In the genomic region with DNA sequence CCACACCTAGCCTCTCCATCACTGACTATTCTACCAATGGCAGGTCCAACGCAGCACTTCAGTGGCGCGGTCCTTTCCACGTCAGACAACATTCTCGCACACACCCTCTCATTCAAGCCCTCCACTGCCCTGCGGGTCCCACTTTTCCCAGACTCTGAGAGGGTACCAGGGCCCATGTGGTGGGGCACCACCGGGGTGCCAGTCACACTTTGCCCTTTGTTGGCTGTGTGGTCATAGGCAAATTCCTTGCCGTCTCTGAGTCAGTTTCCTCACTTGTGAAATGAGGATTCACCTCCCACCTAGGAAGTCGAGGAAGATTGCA, we compare ENCODE assay signal across 8 cellular contexts. TPM values are rescaled to one million over a fixed set of nuclear protein-coding genes. Genes with fewer than 3 reads are reported as not detected.
DNase-seq lines count a peak whose midpoint lies in the region; ATAC-seq and TF ChIP-seq lines count a peak whose summit lies in the region.

No MANE protein-coding gene starts in this region.

- peaks cover 3% of the 10 kb centered on the region for H3K27me3 Mint-ChIP-seq in activated CD4-positive, alpha-beta T cell treated with anti-CD3 and anti-CD28 coated beads for 36 hours
- peaks cover 8% of the 10 kb centered on the region for H3K27me3 Mint-ChIP-seq in activated T-helper 2 cell treated with anti-CD3 and anti-CD28 coated beads, Interferon-gamma antibody, Interleukin-2, Interleukin-4, amounts not matched to agents 10 μg/mL and 5 μg/mL and 100 μg/mL, durations not matched to agents 14 hours and 24 hours and 36 hours (ENCODE audit: low read depth)

- H4K20me1 ChIP-seq in hepatocyte (ENCODE audit: insufficient read depth, poor library complexity, severe bottlenecking): no peaks in the 10 kb centered on the region

- H3K4me1 ChIP-seq in hepatocyte (ENCODE audit: insufficient read depth) (peaks cover 57% of the 10 kb centered on the region), stomach smooth muscle (ENCODE audit: control insufficient read depth, insufficient read depth, low read length) (peaks cover 60% of the 10 kb centered on the region)

- POLR2A ChIA-PET in activated CD4-positive, alpha-beta T cell treated with anti-CD3 and anti-CD28 coated beads for 36 hours (lab: Charles Lee): no interaction called here

- H3K27ac Mint-ChIP-seq in activated CD4-positive, alpha-beta T cell treated with anti-CD3 and anti-CD28 coated beads for 36 hours: no peak overlapping the region
- H3K27ac Mint-ChIP-seq in activated T-helper 2 cell treated with anti-CD3 and anti-CD28 coated beads, Interferon-gamma antibody, Interleukin-2, Interleukin-4, amounts not matched to agents 10 μg/mL and 5 μg/mL and 100 μg/mL, durations not matched to agents 14 hours and 24 hours and 36 hours: no peak overlapping the region

- H3K36me3 ChIP-seq in hepatocyte (replicated peaks; ENCODE audit: insufficient read depth, low read depth) (no peaks in the 10 kb centered on the region), stomach smooth muscle (ENCODE audit: control insufficient read depth in 2 of 2, insufficient read depth in 2 of 2, low read length in 2 of 2) (no peaks in the 10 kb centered on the region)

- no peak for DNase-seq in activated CD4-positive, alpha-beta T cell treated with anti-CD3 and anti-CD28 coated beads for 36 hours
- no peak for DNase-seq in activated CD4-positive, alpha-beta T cell treated with anti-CD3 and anti-CD28 coated beads, Interleukin-2, amount 50 U/mL, for 48 hours
- no peak for DNase-seq in activated T-helper 2 cell treated with anti-CD3 and anti-CD28 coated beads, Interferon-gamma antibody, Interleukin-2, Interleukin-4, amounts not matched to agents 10 μg/mL and 5 μg/mL and 100 μg/mL, durations not matched to agents 14 hours and 24 hours and 36 hours (ENCODE audit: low spot score)
- no peak for DNase-seq in hepatocyte (ENCODE audit: low spot score)
- no peak for DNase-seq in NCI-H2227 (lab: John Stamatoyannopoulos, UW; ENCODE audit: unreplicated experiment)

- H3K4me1 Mint-ChIP-seq in activated CD4-positive, alpha-beta T cell treated with anti-CD3 and anti-CD28 coated beads for 36 hours: peaks cover 6% of the 10 kb centered on the region
- peaks cover 8% of the 10 kb centered on the region for H3K4me1 Mint-ChIP-seq in activated T-helper 2 cell treated with anti-CD3 and anti-CD28 coated beads, Interferon-gamma antibody, Interleukin-2, Interleukin-4, amounts not matched to agents 10 μg/mL and 5 μg/mL and 100 μg/mL, durations not matched to agents 14 hours and 24 hours and 36 hours (ENCODE audit: low read depth)

- peak overlapping the region; percentile 96 for H3K4me3 ChIP-seq in hepatocyte
- peak overlapping the region; percentile 40 to 85 for H3K4me3 ChIP-seq in stomach smooth muscle (ENCODE audit: low read length in 2 of 2)

- peaks cover 46% of the 10 kb centered on the region for H3K79me2 ChIP-seq in hepatocyte

- H3K4me2 ChIP-seq in hepatocyte: peak overlapping the region; percentile 100

- H3K36me3 Mint-ChIP-seq in activated CD4-positive, alpha-beta T cell treated with anti-CD3 and anti-CD28 coated beads for 36 hours (ENCODE audit: low read depth): no peaks in the 10 kb centered on the region
- H3K36me3 Mint-ChIP-seq in activated T-helper 2 cell treated with anti-CD3 and anti-CD28 coated beads, Interferon-gamma antibody, Interleukin-2, Interleukin-4, amounts not matched to agents 10 μg/mL and 5 μg/mL and 100 μg/mL, durations not matched to agents 14 hours and 24 hours and 36 hours (ENCODE audit: low read depth): no peaks in the 10 kb centered on the region

- H3K27me3 ChIP-seq in hepatocyte (no peaks in the 10 kb centered on the region), stomach smooth muscle (ENCODE audit: control insufficient read depth in 1 of 2, insufficient read depth in 2 of 2, low read length in 2 of 2) (no peaks in the 10 kb centered on the region)

- CTCF ChIA-PET in activated CD4-positive, alpha-beta T cell treated with anti-CD3 and anti-CD28 coated beads for 36 hours (lab: Charles Lee): interaction anchor here (0.5 to 7.0 kb wide), 6 partner anchors 17 to 288 kb away, joined by 3 to 222 read pairs (median 3); a partner anchor contains a TSS

- H3K9ac ChIP-seq in stomach smooth muscle (ENCODE audit: low read length in 2 of 2): peak overlapping the region in 1 of 2 donors; percentile 68

- no peak for ATAC-seq in activated CD4-positive, alpha-beta T cell treated with anti-CD3 and anti-CD28 coated beads for 36 hours
- ATAC-seq in HG03565 (IDR thresholded peaks at IDR 0.05; ENCODE audit: unreplicated experiment): no peak
- ATAC-seq in GM21723 (IDR thresholded peaks at IDR 0.05; ENCODE audit: unreplicated experiment): no peak

- no peaks in the 10 kb centered on the region for H3K9me3 Mint-ChIP-seq in activated CD4-positive, alpha-beta T cell treated with anti-CD3 and anti-CD28 coated beads for 36 hours (ENCODE audit: low read depth)
- no peaks in the 10 kb centered on the region for H3K9me3 Mint-ChIP-seq in activated T-helper 2 cell treated with anti-CD3 and anti-CD28 coated beads, Interferon-gamma antibody, Interleukin-2, Interleukin-4, amounts not matched to agents 10 μg/mL and 5 μg/mL and 100 μg/mL, durations not matched to agents 14 hours and 24 hours and 36 hours

- peak overlapping the region; percentile 44 for H3K4me3 Mint-ChIP-seq in activated CD4-positive, alpha-beta T cell treated with anti-CD3 and anti-CD28 coated beads for 36 hours
- H3K4me3 Mint-ChIP-seq in activated T-helper 2 cell treated with anti-CD3 and anti-CD28 coated beads, Interferon-gamma antibody, Interleukin-2, Interleukin-4, amounts not matched to agents 10 μg/mL and 5 μg/mL and 100 μg/mL, durations not matched to agents 14 hours and 24 hours and 36 hours (ENCODE audit: low read depth): peak overlapping the region; percentile 15

- H3K9me3 ChIP-seq in hepatocyte (ENCODE audit: low read depth) (no peaks in the 10 kb centered on the region), stomach smooth muscle (ENCODE audit: control insufficient read depth in 2 of 2, low read length in 2 of 2) (no peaks in the 10 kb centered on the region)

- no peak for TF ChIP-seq CTCF in hepatocyte (IDR thresholded peaks at IDR 0.05; ENCODE audit: poor library complexity)

- intact Hi-C loops in activated CD4-positive, alpha-beta T cell treated with anti-CD3 and anti-CD28 coated beads for 36 hours (cut with DNase I, micrococcal nuclease): loop anchor here in 1 of 2 experiments (5.0 to 10.0 kb wide), 2 partner anchors 209 to 356 kb away; no protein-coding TSS in a partner anchor
- intact Hi-C loops in activated T-helper 2 cell treated with anti-CD3 and anti-CD28 coated beads, Interferon-gamma antibody, Interleukin-2, Interleukin-4, amounts not matched to agents 10 μg/mL and 5 μg/mL and 100 μg/mL, durations not matched to agents 14 hours and 24 hours and 36 hours (cut with micrococcal nuclease): loop anchor here (5.0 kb wide), 2 partner anchors 234 to 354 kb away; a partner anchor contains a TSS

- whole genome bisulfite sequencing in hepatocyte (ENCODE audit: low lambda C conversion rate, missing lambda C conversion rate): 89% methylated on average over 9 of the region's 9 CpGs

- no peaks in the 10 kb centered on the region for H3K9me2 ChIP-seq in hepatocyte (replicated peaks; ENCODE audit: insufficient read depth)

- H2AFZ ChIP-seq in hepatocyte: no peak overlapping the region

- H3K27ac ChIP-seq in hepatocyte (peak overlapping the region; percentile 100), stomach smooth muscle (ENCODE audit: low read length) (peak overlapping the region; percentile 62)

RNA-seq across cellular contexts. Expression of a gene that starts 1.1 kb away (rescaled TPM):
- total RNA-seq in activated CD4-positive, alpha-beta T cell treated with anti-CD3 and anti-CD28 coated beads for 36 hours: 1 to 10 TPM; 2.9 to 3.4 TPM
- 4.0 and 4.4 TPM in 2 replicates for total RNA-seq in activated T-helper 2 cell treated with anti-CD3 and anti-CD28 coated beads, Interferon-gamma antibody, Interleukin-2, Interleukin-4, amounts not matched to agents 10 μg/mL and 5 μg/mL and 100 μg/mL, durations not matched to agents 14 hours and 24 hours and 36 hours
- total RNA-seq in hepatocyte: 49.2 and 69.7 TPM in 2 replicates
- 35.7 and 41.8 TPM in 2 replicates for polyA plus RNA-seq in hepatocyte

RNA-seq across cellular contexts. Expression of a gene that starts 4.2 kb away (rescaled TPM):
- 10 to 100 TPM; 12.7 to 13.4 TPM for total RNA-seq in activated CD4-positive, alpha-beta T cell treated with anti-CD3 and anti-CD28 coated beads for 36 hours
- 12.8 and 15.9 TPM in 2 replicates for total RNA-seq in activated T-helper 2 cell treated with anti-CD3 and anti-CD28 coated beads, Interferon-gamma antibody, Interleukin-2, Interleukin-4, amounts not matched to agents 10 μg/mL and 5 μg/mL and 100 μg/mL, durations not matched to agents 14 hours and 24 hours and 36 hours
- total RNA-seq in hepatocyte: 8.1 and 8.2 TPM in 2 replicates
- polyA plus RNA-seq in hepatocyte: 11.2 and 13.7 TPM in 2 replicates

RNA-seq across cellular contexts. Expression of a gene that starts 17.0 kb away (rescaled TPM):
- total RNA-seq in activated CD4-positive, alpha-beta T cell treated with anti-CD3 and anti-CD28 coated beads for 36 hours: 10 to 100 TPM; 27.1 to 27.3 TPM
- total RNA-seq in activated T-helper 2 cell treated with anti-CD3 and anti-CD28 coated beads, Interferon-gamma antibody, Interleukin-2, Interleukin-4, amounts not matched to agents 10 μg/mL and 5 μg/mL and 100 μg/mL, durations not matched to agents 14 hours and 24 hours and 36 hours: 46.4 and 48.1 TPM in 2 replicates
- total RNA-seq in hepatocyte: 17.1 and 19.2 TPM in 2 replicates
- polyA plus RNA-seq in hepatocyte: 13.5 and 14.5 TPM in 2 replicates

RNA-seq across cellular contexts. Expression of a gene that starts 30.4 kb away (rescaled TPM):
- 1 to 10 TPM; 3.9 to 4.6 TPM for total RNA-seq in activated CD4-positive, alpha-beta T cell treated with anti-CD3 and anti-CD28 coated beads for 36 hours
- total RNA-seq in activated T-helper 2 cell treated with anti-CD3 and anti-CD28 coated beads, Interferon-gamma antibody, Interleukin-2, Interleukin-4, amounts not matched to agents 10 μg/mL and 5 μg/mL and 100 μg/mL, durations not matched to agents 14 hours and 24 hours and 36 hours: 7.5 and 7.8 TPM in 2 replicates
- 6.7 and 12.2 TPM in 2 replicates for total RNA-seq in hepatocyte
- polyA plus RNA-seq in hepatocyte: 7.6 and 10.5 TPM in 2 replicates
